Comparison of ENCODE assay signal across 12 cellular contexts in the genomic region with DNA sequence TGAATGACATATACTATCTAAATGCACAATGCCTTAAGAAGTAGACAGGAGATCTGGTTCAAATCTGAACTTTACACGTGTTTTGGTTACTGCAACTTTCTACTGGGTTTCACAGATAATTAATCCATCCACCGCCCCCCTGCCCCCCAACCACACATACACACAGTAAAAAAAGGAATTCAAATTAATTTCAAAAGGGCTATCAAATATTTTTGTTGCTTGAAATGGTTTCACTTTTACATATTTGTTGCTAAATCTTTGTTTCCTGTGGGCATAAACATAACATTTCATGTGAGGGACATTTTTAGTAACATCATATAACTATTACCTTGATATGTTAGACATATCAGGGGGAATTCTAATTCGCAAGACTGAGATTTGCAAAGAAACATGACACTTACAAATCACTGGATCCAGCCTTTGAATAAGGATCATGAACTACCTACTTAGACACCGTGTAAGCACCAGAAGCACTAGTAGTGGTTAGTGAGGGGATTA. TPM values are rescaled to one million over a fixed set of nuclear protein-coding genes. Genes with fewer than 3 reads are reported as not detected.
DNase-seq lines count a peak whose midpoint lies in the region; ATAC-seq and TF ChIP-seq lines count a peak whose summit lies in the region.
"Had no signal": no experiment of that assay in that cellular context is flagged by ENCODE, and none has a peak within 500 bp of the region (broad histone marks: within the 10 kb centered on the region; RNA-seq: fewer than 3 reads in every experiment).

No MANE protein-coding gene starts in this region.

- H3K36me3 Mint-ChIP-seq in activated naive CD4-positive, alpha-beta T cell treated with anti-CD3 and anti-CD28 coated beads, Interleukin-2, amount 50 U/mL, for 24 hours: peaks cover 19% of the 10 kb centered on the region
- peaks cover 7% of the 10 kb centered on the region for H3K36me3 Mint-ChIP-seq in mesothelial cell of epicardium

- H3K4me3 Mint-ChIP-seq in activated naive CD4-positive, alpha-beta T cell treated with anti-CD3 and anti-CD28 coated beads, Interleukin-2, amount 50 U/mL, for 24 hours: peak overlapping the region; percentile 69
- H3K4me3 Mint-ChIP-seq in mesothelial cell of epicardium: no peak overlapping the region

- intact Hi-C loops in left ventricle myocardium inferior (cut with micrococcal nuclease) (no loop called here), Right ventricle myocardium superior (cut with DNase I) (no loop called here), upper lobe of right lung (cut with DNase I) (loop anchor here (10.0 kb wide), 1 partner anchor 140 kb away; no protein-coding TSS in a partner anchor)

- peak overlapping the region; percentile 87 for H3K27ac ChIP-seq in left ventricle myocardium inferior (replicated peaks)
- peak overlapping the region; percentile 94 for H3K27ac ChIP-seq in upper lobe of right lung

- H3K4me3 ChIP-seq in left ventricle myocardium inferior: peak overlapping the region; percentile 70
- H3K4me3 ChIP-seq in upper lobe of right lung: peak overlapping the region; percentile 9

- H3K4me1 Mint-ChIP-seq in activated naive CD4-positive, alpha-beta T cell treated with anti-CD3 and anti-CD28 coated beads, Interleukin-2, amount 50 U/mL, for 24 hours: peaks cover 58% of the 10 kb centered on the region
- peaks cover 81% of the 10 kb centered on the region for H3K4me1 Mint-ChIP-seq in mesothelial cell of epicardium

- H3K27ac Mint-ChIP-seq in activated naive CD4-positive, alpha-beta T cell treated with anti-CD3 and anti-CD28 coated beads, Interleukin-2, amount 50 U/mL, for 24 hours: no peak overlapping the region
- peak overlapping the region; percentile 87 for H3K27ac Mint-ChIP-seq in mesothelial cell of epicardium

- H3K36me3 ChIP-seq in left ventricle myocardium inferior: no peaks in the 10 kb centered on the region
- H3K36me3 ChIP-seq in upper lobe of right lung: no peaks in the 10 kb centered on the region

- H3K27me3 Mint-ChIP-seq in activated naive CD4-positive, alpha-beta T cell treated with anti-CD3 and anti-CD28 coated beads, Interleukin-2, amount 50 U/mL, for 24 hours: no peaks in the 10 kb centered on the region
- no peaks in the 10 kb centered on the region for H3K27me3 Mint-ChIP-seq in mesothelial cell of epicardium (ENCODE audit: low read depth)

- H3K27me3 ChIP-seq in left ventricle myocardium inferior (ENCODE audit: low read depth) (no peaks in the 10 kb centered on the region), upper lobe of right lung (no peaks in the 10 kb centered on the region)

- H3K9me3 ChIP-seq in left ventricle myocardium inferior (replicated peaks) (no peaks in the 10 kb centered on the region), upper lobe of right lung (no peaks in the 10 kb centered on the region)

- no peaks in the 10 kb centered on the region for H3K9me3 Mint-ChIP-seq in activated naive CD4-positive, alpha-beta T cell treated with anti-CD3 and anti-CD28 coated beads, Interleukin-2, amount 50 U/mL, for 24 hours
- H3K9me3 Mint-ChIP-seq in mesothelial cell of epicardium: peaks cover 7% of the 10 kb centered on the region

- ATAC-seq in Right ventricle myocardium superior (ENCODE audit: poor library complexity): no peak
- ATAC-seq in upper lobe of right lung: no peak
- no peak for ATAC-seq in GM21360 (IDR thresholded peaks at IDR 0.05; ENCODE audit: unreplicated experiment)
- ATAC-seq: left colon had no signal

- H3K4me1 ChIP-seq in left ventricle myocardium inferior (peaks cover 56% of the 10 kb centered on the region), upper lobe of right lung (peaks cover 74% of the 10 kb centered on the region)

- no peak for DNase-seq in left ventricle myocardium inferior
- DNase-seq in Right ventricle myocardium superior: no peak
- no peak for DNase-seq in mesothelial cell of epicardium (ENCODE audit: low spot score in 2 of 2, unreplicated experiment in 2 of 2)
- no peak for DNase-seq in upper lobe of right lung
- DNase-seq in NCI-H187 (lab: John Stamatoyannopoulos, UW): no peak
- no peak for DNase-seq in OCI-M2 (lab: John Stamatoyannopoulos, UW; ENCODE audit: unreplicated experiment)
- DNase-seq: AML-193, left colon, NCI-H146, retina had no signal

- TF ChIP-seq CTCF in left ventricle myocardium inferior (IDR thresholded peaks at IDR 0.05; ENCODE audit: borderline replicate concordance): no peak
- no peak for TF ChIP-seq CTCF in mesothelial cell of epicardium (IDR thresholded peaks at IDR 0.05; ENCODE audit: unreplicated experiment)
- TF ChIP-seq CTCF in upper lobe of right lung (IDR thresholded peaks at IDR 0.05): no peak

RNA-seq across cellular contexts. Expression of a gene that starts 7.5 kb away (rescaled TPM):
- total RNA-seq in left ventricle myocardium inferior: 28.1 TPM
- total RNA-seq in Right ventricle myocardium superior: 23.7 TPM
- 25.5 to 28.6 TPM (median 27.4 TPM) in 3 replicates for total RNA-seq in mesothelial cell of epicardium
- total RNA-seq in upper lobe of right lung: 194 TPM
